18 cellular contexts compared by ENCODE assay signal in the genomic region with DNA sequence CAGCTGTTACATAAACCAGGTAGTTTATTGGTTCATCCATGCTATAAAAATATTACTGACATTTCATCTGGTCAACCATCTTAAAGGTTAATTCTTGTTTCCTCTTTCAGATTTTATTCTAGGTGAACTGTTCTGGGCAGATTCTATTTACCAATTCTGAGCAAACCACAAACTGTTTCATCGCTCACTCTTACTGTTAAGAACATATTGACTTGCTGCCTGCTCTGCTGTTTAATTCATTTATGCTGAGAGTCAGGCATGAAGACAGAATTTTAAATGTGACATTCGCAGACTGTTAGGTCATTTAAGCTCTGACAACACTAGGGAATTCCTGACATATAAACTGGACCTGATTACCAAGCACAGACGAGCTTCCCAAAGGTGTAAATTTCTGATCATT.
"Had no signal": no experiment of that assay in that cellular context is flagged by ENCODE, and none has a peak within 500 bp of the region (broad histone marks: within the 10 kb centered on the region; RNA-seq: fewer than 3 reads in every experiment).

No MANE protein-coding gene starts in this region.

- H3K36me3 ChIP-seq: right atrium auricular region, uterus had no signal

- H3K4me1 ChIP-seq: breast epithelium, right atrium auricular region, tibial nerve, uterus had no signal

- H3K27ac ChIP-seq: breast epithelium, hepatocyte, right atrium auricular region, tibial nerve, uterus had no signal

- H2AFZ ChIP-seq: hepatocyte had no signal

- ATAC-seq: activated CD8-positive, alpha-beta memory T cell treated with anti-CD3 and anti-CD28 coated beads, Interleukin-2, amount 10 ng/mL, durations not matched to agents 7 days and 5 days; left colon had no signal

- DNase-seq: activated B cell treated with CpG ODN at 0.5 μM for 24 hours; activated CD4-positive, alpha-beta memory T cell treated with anti-CD3 and anti-CD28 coated beads for 36 hours; activated CD4-positive, alpha-beta T cell treated with anti-CD3 and anti-CD28 coated beads for 4 hours; activated CD8-positive, alpha-beta memory T cell treated with anti-CD3 and anti-CD28 coated beads, Interleukin-2, amount 10 ng/mL, durations not matched to agents 7 days and 5 days; activated naive CD4-positive, alpha-beta T cell treated with Interleukin-2 at 50 U/mL for 16 hours; activated naive CD8-positive, alpha-beta T cell treated with anti-CD3 and anti-CD28 coated beads, Interleukin-2, amount 10 ng/mL, durations not matched to agents 7 days and 5 days; activated T-cell treated with anti-CD3 and anti-CD28 coated beads, Interleukin-2, amount 50 U/mL, for 1 hour; cortex of kidney; effector CD4-positive, alpha-beta T cell; left colon; occipital lobe; stimulated activated CD4-positive, alpha-beta T cell treated with anti-CD3 and anti-CD28 coated beads, Interleukin-2, amount 100 ng/mL, for 24 hours; uterus had no signal

- H3K4me3 ChIP-seq: breast epithelium, hepatocyte, lung, right atrium auricular region, tibial nerve, uterus had no signal

- H3K9me3 ChIP-seq: breast epithelium, right atrium auricular region, tibial nerve, uterus had no signal

- H3K4me2 ChIP-seq: hepatocyte had no signal

- H3K27me3 ChIP-seq: breast epithelium, hepatocyte, right atrium auricular region, tibial nerve, uterus had no signal

- H3K79me2 ChIP-seq: hepatocyte had no signal
